ENCODE assay signal across 16 cellular contexts in the genomic region with DNA sequence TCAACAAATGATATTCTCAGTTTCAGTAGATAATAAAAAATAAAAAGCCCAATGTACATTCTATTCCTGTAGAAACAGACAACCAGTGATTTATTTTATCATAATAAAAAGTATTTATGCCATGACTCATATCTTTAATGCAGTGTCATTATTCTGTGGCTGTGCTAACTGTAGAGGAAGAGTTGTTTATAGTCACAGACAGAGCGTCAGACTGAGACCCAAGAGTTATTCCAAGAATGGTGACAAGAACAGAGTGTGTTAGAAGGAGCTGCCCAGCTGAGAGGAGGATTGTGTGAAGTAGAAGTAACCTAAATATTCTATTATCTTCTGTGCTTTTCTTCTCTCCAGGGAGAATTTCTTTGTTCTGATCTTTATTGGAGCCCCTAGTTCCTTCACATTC.
"Had no signal": no experiment of that assay in that cellular context is flagged by ENCODE, and none has a peak within 500 bp of the region (broad histone marks: within the 10 kb centered on the region; RNA-seq: fewer than 3 reads in every experiment).

No MANE protein-coding gene starts in this region.

- H3K9me3 ChIP-seq: heart left ventricle, left ventricle myocardium inferior, stomach, thyroid gland had no signal

- H3K36me3 Mint-ChIP-seq: activated naive CD4-positive, alpha-beta T cell treated with anti-CD3 and anti-CD28 coated beads, Interleukin-2, amount 10 ng/mL, durations not matched to agents 7 days and 5 days; brain; T-cell had no signal

- H3K27ac Mint-ChIP-seq: activated naive CD4-positive, alpha-beta T cell treated with anti-CD3 and anti-CD28 coated beads, Interleukin-2, amount 10 ng/mL, durations not matched to agents 7 days and 5 days; activated T-helper 17 cell treated with anti-CD3 and anti-CD28 coated beads, Interleukin-2, amount 50 U/mL, for 72 hours had no signal

- ATAC-seq: activated T-helper 17 cell treated with anti-CD3 and anti-CD28 coated beads, Interleukin-2, amount 50 U/mL, for 72 hours; foreskin keratinocyte; T-cell had no signal

- H3K4me1 ChIP-seq: foreskin keratinocyte, heart left ventricle, left ventricle myocardium inferior, parathyroid adenoma, stomach, thyroid gland had no signal

- H3K9ac ChIP-seq: parathyroid adenoma had no signal

- H3K27me3 Mint-ChIP-seq: activated naive CD4-positive, alpha-beta T cell treated with anti-CD3 and anti-CD28 coated beads, Interleukin-2, amount 10 ng/mL, durations not matched to agents 7 days and 5 days; activated T-helper 17 cell treated with anti-CD3 and anti-CD28 coated beads, Interleukin-2, amount 50 U/mL, for 72 hours had no signal

- H2AFZ ChIP-seq: parathyroid adenoma had no signal

- H3K36me3 ChIP-seq: heart left ventricle, left ventricle myocardium inferior, stomach, thyroid gland, WERI-Rb-1 had no signal

- H3K4me1 Mint-ChIP-seq: activated naive CD4-positive, alpha-beta T cell treated with anti-CD3 and anti-CD28 coated beads, Interleukin-2, amount 10 ng/mL, durations not matched to agents 7 days and 5 days; activated T-helper 17 cell treated with anti-CD3 and anti-CD28 coated beads, Interleukin-2, amount 50 U/mL, for 72 hours had no signal

- H3K79me2 ChIP-seq: parathyroid adenoma had no signal

- H3K9me3 Mint-ChIP-seq: activated naive CD4-positive, alpha-beta T cell treated with anti-CD3 and anti-CD28 coated beads, Interleukin-2, amount 10 ng/mL, durations not matched to agents 7 days and 5 days; activated T-helper 17 cell treated with anti-CD3 and anti-CD28 coated beads, Interleukin-2, amount 50 U/mL, for 72 hours; T-cell had no signal

- H3K27ac ChIP-seq: foreskin keratinocyte, heart left ventricle, left ventricle myocardium inferior, parathyroid adenoma, SK-N-MC, skin epidermis, stomach, thyroid gland, WERI-Rb-1 had no signal

- DNase-seq: activated CD4-positive, alpha-beta T cell treated with anti-CD3 and anti-CD28 coated beads for 48 hours; activated naive CD4-positive, alpha-beta T cell treated with anti-CD3 and anti-CD28 coated beads, Interleukin-2, amount 10 ng/mL, durations not matched to agents 7 days and 5 days; foreskin keratinocyte; heart left ventricle; islet precursor cell; left ventricle myocardium inferior; stomach; T-cell; T1000; thyroid gland; WERI-Rb-1 had no signal

- H3K27me3 ChIP-seq: foreskin keratinocyte, stomach, thyroid gland had no signal

- H3K4me3 ChIP-seq: heart left ventricle, left ventricle myocardium inferior, SK-N-MC, skin epidermis, stomach, thyroid gland had no signal

- H3K4me3 Mint-ChIP-seq: activated naive CD4-positive, alpha-beta T cell treated with anti-CD3 and anti-CD28 coated beads, Interleukin-2, amount 10 ng/mL, durations not matched to agents 7 days and 5 days; activated T-helper 17 cell treated with anti-CD3 and anti-CD28 coated beads, Interleukin-2, amount 50 U/mL, for 72 hours; brain; T-cell had no signal
